25 cellular contexts compared by ENCODE assay signal in genomic region chrX:136828830-136829229, GRCh38. TPM values are rescaled to one million over a fixed set of nuclear protein-coding genes. Genes with fewer than 3 reads are reported as not detected.
DNase-seq lines count a peak whose midpoint lies in the region; ATAC-seq and TF ChIP-seq lines count a peak whose summit lies in the region.
"Had no signal": no experiment of that assay in that cellular context is flagged by ENCODE, and none has a peak within 500 bp of the region (broad histone marks: within the 10 kb centered on the region; RNA-seq: fewer than 3 reads in every experiment).

No MANE protein-coding gene starts in this region.

- H3K4me3 Mint-ChIP-seq in CD14-positive monocyte (no peak overlapping the region), HFFc6 (no peak overlapping the region)
- H3K4me3 Mint-ChIP-seq in activated T-cell treated with anti-CD3 and anti-CD28 coated beads, Interleukin-2, amount 50 U/mL, for 4 hours, result no peak overlapping the region
- H3K4me3 Mint-ChIP-seq: activated CD4-positive, alpha-beta memory T cell treated with anti-CD3 and anti-CD28 coated beads for 36 hours; endodermal cell; natural killer cell treated with Interleukin-12 subunit alpha and Interleukin-12 subunit beta and Interleukin-15 and Interleukin-18, amount 100 ng/mL, for 72 hours had no signal

- H3K79me2 ChIP-seq in mesendoderm (ENCODE audit: control insufficient read depth, insufficient read depth, low read length), result no peaks in the 10 kb centered on the region

- H3K4me1 Mint-ChIP-seq in CD14-positive monocyte, result peaks cover 24% of the 10 kb centered on the region
- peaks cover 3% of the 10 kb centered on the region; the same call in 1 of the 2 replicates for H3K4me1 Mint-ChIP-seq in HFFc6 (ENCODE audit: low read depth)
- H3K4me1 Mint-ChIP-seq in activated T-cell treated with anti-CD3 and anti-CD28 coated beads, Interleukin-2, amount 50 U/mL, for 4 hours (ENCODE audit: low read depth), result no peaks in the 10 kb centered on the region
- H3K4me1 Mint-ChIP-seq: endodermal cell had no signal

- H3K27me3 Mint-ChIP-seq in CD14-positive monocyte (ENCODE audit: low read depth in 3 of 3), result peaks cover 0 to 1% (median 0%) of the 10 kb centered on the region in 3 donors
- H3K27me3 Mint-ChIP-seq in HFFc6 (ENCODE audit: insufficient read depth), result peaks cover 2% of the 10 kb centered on the region
- no peaks in the 10 kb centered on the region for H3K27me3 Mint-ChIP-seq in activated T-cell treated with anti-CD3 and anti-CD28 coated beads, Interleukin-2, amount 50 U/mL, for 4 hours (ENCODE audit: low read depth)
- H3K27me3 Mint-ChIP-seq: activated CD4-positive, alpha-beta memory T cell treated with anti-CD3 and anti-CD28 coated beads for 36 hours; natural killer cell treated with Interleukin-12 subunit alpha and Interleukin-12 subunit beta and Interleukin-15 and Interleukin-18, amount 100 ng/mL, for 72 hours had no signal

- DNase-seq in CD14-positive monocyte (ENCODE audit: low spot score) (no peak), HL-60 (ENCODE audit: low read depth in 1 of 2, low spot score in 1 of 2) (peak; percentile 38 to 56), SK-N-MC (ENCODE audit: low read depth, low spot score) (no peak), lower lobe of right lung (no peak), HFFc6 (no peak), mesendoderm (no peak)
- no peak for DNase-seq in activated effector memory CD4-positive, alpha-beta T cell treated with anti-CD3 and anti-CD28 coated beads, Interleukin-2, amount 50 U/mL, for 16 hours
- DNase-seq in activated T-cell treated with anti-CD3 and anti-CD28 coated beads, Interleukin-2, amount 50 U/mL, for 4 hours, result no peak
- DNase-seq: activated CD4-positive, alpha-beta memory T cell treated with anti-CD3 and anti-CD28 coated beads for 36 hours; activated CD4-positive, alpha-beta T cell treated with anti-CD3 and anti-CD28 coated beads for 1 hour; activated naive CD4-positive, alpha-beta T cell treated with Interleukin-2 at 50 U/mL for 16 hours; C1 segment of cervical spinal cord; central memory CD4-positive, alpha-beta T cell; cortex of kidney; DMS79; endodermal cell; islet precursor cell; NCI-H2107; retina; SJCRH30; small intestine; stimulated activated naive CD4-positive, alpha-beta T cell had no signal

- H3K27ac Mint-ChIP-seq in CD14-positive monocyte (peak overlapping the region; percentile 60 to 82 (median 81)), HFFc6 (no peak overlapping the region)
- H3K27ac Mint-ChIP-seq: activated CD4-positive, alpha-beta memory T cell treated with anti-CD3 and anti-CD28 coated beads for 36 hours; endodermal cell; natural killer cell treated with Interleukin-12 subunit alpha and Interleukin-12 subunit beta and Interleukin-15 and Interleukin-18, amount 100 ng/mL, for 72 hours had no signal

- no CpG with 5 or more reads among the region's 1 CpG for WGBS in mesendoderm (ENCODE audit: extremely low coverage, insufficient coverage, low lambda C conversion rate)

- H3K36me3 Mint-ChIP-seq in CD14-positive monocyte, result no peaks in the 10 kb centered on the region
- H3K36me3 Mint-ChIP-seq in HFFc6 (ENCODE audit: low read depth), result no peaks in the 10 kb centered on the region
- no peaks in the 10 kb centered on the region for H3K36me3 Mint-ChIP-seq in activated T-cell treated with anti-CD3 and anti-CD28 coated beads, Interleukin-2, amount 50 U/mL, for 4 hours (ENCODE audit: insufficient read depth)
- H3K36me3 Mint-ChIP-seq: natural killer cell treated with Interleukin-12 subunit alpha and Interleukin-12 subunit beta and Interleukin-15 and Interleukin-18, amount 100 ng/mL, for 72 hours had no signal

- intact Hi-C loops in CD14-positive monocyte (cut with micrococcal nuclease) (no loop called here), lower lobe of right lung (cut with DNase I) (no loop called here)

- no peak overlapping the region for H3K23ac ChIP-seq in mesendoderm (ENCODE audit: low read length)

- no peaks in the 10 kb centered on the region for H3K79me1 ChIP-seq in mesendoderm (ENCODE audit: low read length)

- H3K36me3 ChIP-seq in SK-N-MC (ENCODE audit: insufficient read depth, low read length) (peaks cover 6% of the 10 kb centered on the region), lower lobe of right lung (no peaks in the 10 kb centered on the region), mesendoderm (ENCODE audit: control insufficient read depth, insufficient read depth, low read length) (no peaks in the 10 kb centered on the region)
- H3K36me3 ChIP-seq: SJCRH30 had no signal

- H2BK120ac ChIP-seq in mesendoderm (ENCODE audit: low read depth, low read length), result no peak overlapping the region

- H4K8ac ChIP-seq in mesendoderm (ENCODE audit: low read depth, low read length), result no peak overlapping the region

- H3K9me3 Mint-ChIP-seq in CD14-positive monocyte (peaks cover 0 to 3% (median 0%) of the 10 kb centered on the region in 7 donors), HFFc6 (no peaks in the 10 kb centered on the region)
- no peaks in the 10 kb centered on the region for H3K9me3 Mint-ChIP-seq in activated T-cell treated with anti-CD3 and anti-CD28 coated beads, Interleukin-2, amount 50 U/mL, for 4 hours
- H3K9me3 Mint-ChIP-seq: activated CD4-positive, alpha-beta memory T cell treated with anti-CD3 and anti-CD28 coated beads for 36 hours; natural killer cell treated with Interleukin-12 subunit alpha and Interleukin-12 subunit beta and Interleukin-15 and Interleukin-18, amount 100 ng/mL, for 72 hours had no signal

- ATAC-seq in lower lobe of right lung, result peak; percentile 36 to 41
- ATAC-seq in activated T-cell treated with anti-CD3 and anti-CD28 coated beads, Interleukin-2, amount 50 U/mL, for 4 hours, result no peak
- ATAC-seq: esophagus mucosa; natural killer cell treated with Interleukin-12 subunit alpha and Interleukin-12 subunit beta and Interleukin-15 and Interleukin-18, amount 100 ng/mL, for 72 hours had no signal

- no peak overlapping the region for H3K18ac ChIP-seq in mesendoderm (ENCODE audit: low read length)

- no peak overlapping the region for H3K56ac ChIP-seq in mesendoderm (ENCODE audit: low read length)

- H3K4me1 ChIP-seq in lower lobe of right lung (no peaks in the 10 kb centered on the region), mesendoderm (ENCODE audit: control insufficient read depth, low read depth, low read length) (no peaks in the 10 kb centered on the region)
- H3K4me1 ChIP-seq: SJCRH30 had no signal

- no peak overlapping the region for H2AK5ac ChIP-seq in mesendoderm (ENCODE audit: low read length)

- no peak overlapping the region for H3K4me3 ChIP-seq in HL-60 (replicated peaks; ENCODE audit: insufficient read depth, low read length)
- no peak overlapping the region for H3K4me3 ChIP-seq in SK-N-MC
- no peak overlapping the region for H3K4me3 ChIP-seq in lower lobe of right lung
- no peak overlapping the region for H3K4me3 ChIP-seq in mesendoderm (ENCODE audit: low read length)
- H3K4me3 ChIP-seq: SJCRH30 had no signal

- H3K9me3 ChIP-seq in SK-N-MC (ENCODE audit: low read depth, low read length), result no peaks in the 10 kb centered on the region
- no peaks in the 10 kb centered on the region for H3K9me3 ChIP-seq in lower lobe of right lung
- H3K9me3 ChIP-seq: SJCRH30 had no signal

- TF ChIP-seq CTCF in CD14-positive monocyte (IDR thresholded peaks at IDR 0.05) (no peak), HL-60 (IDR thresholded peaks at IDR 0.05; ENCODE audit: insufficient read depth, low read length) (no peak), lower lobe of right lung (IDR thresholded peaks at IDR 0.05) (no peak), HFFc6 (IDR thresholded peaks at IDR 0.05) (no peak)

- no peak overlapping the region for H2BK15ac ChIP-seq in mesendoderm (replicated peaks; ENCODE audit: low read depth)

- H4K5ac ChIP-seq in mesendoderm (ENCODE audit: low read length), result no peak overlapping the region

- H3K27me3 ChIP-seq in HL-60 (ENCODE audit: insufficient read depth, poor library complexity, severe bottlenecking) (no peaks in the 10 kb centered on the region), lower lobe of right lung (ENCODE audit: low read depth) (no peaks in the 10 kb centered on the region), mesendoderm (ENCODE audit: insufficient read depth, low read length, poor library complexity) (no peaks in the 10 kb centered on the region)
- H3K27me3 ChIP-seq: SJCRH30 had no signal

- H3K4me2 ChIP-seq in mesendoderm (ENCODE audit: low read length), result no peak overlapping the region
- H3K4me2 ChIP-seq: KMS-11 had no signal

- H2BK5ac ChIP-seq in mesendoderm (ENCODE audit: low read length), result no peak overlapping the region

- no peak overlapping the region for H3K4ac ChIP-seq in mesendoderm (ENCODE audit: low read depth, low read length)

- H3K27ac ChIP-seq in HL-60 (replicated peaks) (0 out of 2 replicates have a peak overlapping the region, but pooled peaks have one; percentile 3), SK-N-MC (peak overlapping the region; percentile 71; the same call in 1 of the 2 replicates), lower lobe of right lung (no peak overlapping the region), mesendoderm (ENCODE audit: low read depth, low read length) (no peak overlapping the region)
- H3K27ac ChIP-seq: KMS-11, SJCRH30 had no signal

- no peak overlapping the region for H3K9ac ChIP-seq in SK-N-MC (ENCODE audit: insufficient read length)
- H3K9ac ChIP-seq in mesendoderm (ENCODE audit: low read length), result no peak overlapping the region
- H3K9ac ChIP-seq: KMS-11 had no signal

RNA-seq across cellular contexts. Expression of gene ARHGEF6, which starts 48.1 kb away (rescaled TPM):
- 10 to 100 TPM; 51.4 to 79.2 TPM for polyA plus RNA-seq in CD14-positive monocyte
- 33.7 TPM for total RNA-seq in lower lobe of right lung
- 1 to 10 TPM; 2.5 to 5.4 (median 4.9) TPM for total RNA-seq in HFFc6 (2021; fragmentation: NEBNext Ultra II Directional; extraction: Animal tissue kit (Norgen Biotek cat#: 25700))
- polyA plus RNA-seq in mesendoderm (2013, experiment 1 of 2), result 1.0 TPM
- polyA plus RNA-seq in mesendoderm (2013, experiment 2 of 2), result 1.1 TPM
- total RNA-seq in activated T-cell treated with anti-CD3 and anti-CD28 coated beads, Interleukin-2, amount 50 U/mL, for 4 hours, result 10 to 100 TPM; 16.1 to 18.8 (median 16.8) TPM

RNA-seq across cellular contexts. Expression of gene RBMX, which starts 51.7 kb away (rescaled TPM):
- polyA plus RNA-seq in CD14-positive monocyte, result 100 to 1,000 TPM in 1 of 2 donors, 10 to 100 TPM in 1; 97.3 to 112 TPM
- 114 TPM for total RNA-seq in lower lobe of right lung
- 100 to 1,000 TPM; 127 to 191 (median 178) TPM for total RNA-seq in HFFc6 (2021; fragmentation: NEBNext Ultra II Directional; extraction: Animal tissue kit (Norgen Biotek cat#: 25700))
- 450 TPM for polyA plus RNA-seq in mesendoderm (2013, experiment 1 of 2)
- 448 TPM for polyA plus RNA-seq in mesendoderm (2013, experiment 2 of 2)
- total RNA-seq in activated T-cell treated with anti-CD3 and anti-CD28 coated beads, Interleukin-2, amount 50 U/mL, for 4 hours, result 100 to 1,000 TPM; 395 to 431 (median 415) TPM

Comparison
In these comparisons a context has a peak if more than half of its experiments do, and no peak if none do; other contexts are left out.
1. DNase-seq: peak in HL-60 (2 of 2); none in CD14-positive monocyte (single experiment), SK-N-MC (single experiment), lower lobe of right lung (single experiment), activated effector memory CD4-positive, alpha-beta T cell treated with anti-CD3 and anti-CD28 coated beads, Interleukin-2, amount 50 U/mL, for 16 hours (single experiment), HFFc6 (single experiment), mesendoderm (single experiment) and activated T-cell treated with anti-CD3 and anti-CD28 coated beads, Interleukin-2, amount 50 U/mL, for 4 hours (single experiment).
2. H3K27ac ChIP-seq: peak in HL-60 (single experiment) and SK-N-MC (single experiment); none in lower lobe of right lung (single experiment) and mesendoderm (single experiment).
3. ATAC-seq: peak in lower lobe of right lung (2 of 2); none in activated T-cell treated with anti-CD3 and anti-CD28 coated beads, Interleukin-2, amount 50 U/mL, for 4 hours (0 of 2).